Comparison of ENCODE assay signal across 1 cellular context in genomic region chr18:50629148-50629631, GRCh38.
TF ChIP-seq lines count a peak whose summit lies in the region.

No MANE protein-coding gene starts in this region.

TF ChIP-seq in HEK293, 187 proteins besides CTCF, POLR2A, EP300 and RAD21 (continued from another document and continues in another):
- TF ChIP-seq REST (tag by site-specific recombination; IDR thresholded peaks at IDR 0.05) = no peak
- peak; percentile 93 for TF ChIP-seq WT1 (tag by site-specific recombination; IDR thresholded peaks at IDR 0.05)
- TF ChIP-seq GFI1B (tag by site-specific recombination; IDR thresholded peaks at IDR 0.05) = peak; percentile 93
- TF ChIP-seq ZNF2 (tag by site-specific recombination; IDR thresholded peaks at IDR 0.05) = peak; percentile 72
- peak; percentile 53; the same call in 1 of the 2 replicates for TF ChIP-seq ZNF10 (tag by site-specific recombination; IDR thresholded peaks at IDR 0.05)
- TF ChIP-seq ZNF639 (tag by site-specific recombination; IDR thresholded peaks at IDR 0.05) = peak; percentile 91
- no peak for TF ChIP-seq ZSCAN5A (tag by site-specific recombination; IDR thresholded peaks at IDR 0.05)
- peak; percentile 66; the same call in 1 of the 2 replicates for TF ChIP-seq KLF7 (tag by site-specific recombination; IDR thresholded peaks at IDR 0.05; ENCODE audit: borderline replicate concordance)
- no peak for TF ChIP-seq ZNF548 (tag by site-specific recombination; IDR thresholded peaks at IDR 0.05)
- TF ChIP-seq ZNF426 (tag by site-specific recombination; IDR thresholded peaks at IDR 0.05) = no peak
- TF ChIP-seq AEBP2 (tag by site-specific recombination; IDR thresholded peaks at IDR 0.05; ENCODE audit: borderline replicate concordance) = no peak
- TF ChIP-seq ZBTB8A (tag by site-specific recombination; IDR thresholded peaks at IDR 0.05) = peak; percentile 80
- TF ChIP-seq ZNF561 (tag by site-specific recombination; IDR thresholded peaks at IDR 0.05; ENCODE audit: borderline replicate concordance) = peak; percentile 89
- TF ChIP-seq SCRT1 (tag by site-specific recombination; IDR thresholded peaks at IDR 0.05; ENCODE audit: borderline replicate concordance) = peak; percentile 87
- peak; percentile 49; the same call in 1 of the 2 replicates for TF ChIP-seq SP3 (tag by site-specific recombination; IDR thresholded peaks at IDR 0.05)
- peak; percentile 85; the same call in 1 of the 2 replicates for TF ChIP-seq ZNF121 (tag by site-specific recombination; IDR thresholded peaks at IDR 0.05)
- peak; percentile 68 for TF ChIP-seq ATF2 (tag by site-specific recombination; IDR thresholded peaks at IDR 0.05; ENCODE audit: low read depth)
- peak; percentile 76 for TF ChIP-seq ZNF488 (tag by site-specific recombination; IDR thresholded peaks at IDR 0.05)
- TF ChIP-seq ZNF521 (tag by site-specific recombination; IDR thresholded peaks at IDR 0.05) = no peak
- TF ChIP-seq ZNF24 (tag by site-specific recombination; IDR thresholded peaks at IDR 0.05) = peak; percentile 89
- TF ChIP-seq ZNF645 (tag by site-specific recombination; IDR thresholded peaks at IDR 0.05) = no peak
- TF ChIP-seq ZNF394 (tag by site-specific recombination; IDR thresholded peaks at IDR 0.05; ENCODE audit: borderline replicate concordance) = peak; percentile 79
- TF ChIP-seq ZXDB (tag by site-specific recombination; IDR thresholded peaks at IDR 0.05) = peak; percentile 98
- peak; percentile 22; the same call in 1 of the 2 replicates for TF ChIP-seq ZSCAN23 (tag by site-specific recombination; IDR thresholded peaks at IDR 0.05)
- peak; percentile 95 for TF ChIP-seq ZNF366 (tag by site-specific recombination; conservative IDR thresholded peaks at IDR 0.05)
- TF ChIP-seq ZNF776 (tag by site-specific recombination; IDR thresholded peaks at IDR 0.05; ENCODE audit: borderline replicate concordance) = no peak
- TF ChIP-seq TRIM28 (IDR thresholded peaks at IDR 0.05; ENCODE audit: borderline replicate concordance, low read length) = peak; percentile 88; the same call in 1 of the 2 replicates
- no peak for TF ChIP-seq ZNF169 (tag by site-specific recombination; IDR thresholded peaks at IDR 0.05)
- TF ChIP-seq ZNF501 (tag by site-specific recombination; IDR thresholded peaks at IDR 0.05) = peak; percentile 69; the same call in 1 of the 2 replicates
- peak; percentile 78; the same call in 1 of the 2 replicates for TF ChIP-seq ZBTB1 (tag by site-specific recombination; IDR thresholded peaks at IDR 0.05)
- peak; percentile 99 for TF ChIP-seq ZNF843 (tag by site-specific recombination; IDR thresholded peaks at IDR 0.05)
- peak; percentile 100 for TF ChIP-seq ZSCAN30 (tag by site-specific recombination; IDR thresholded peaks at IDR 0.05)
- TF ChIP-seq ZNF266 (tag by site-specific recombination; IDR thresholded peaks at IDR 0.05; ENCODE audit: low read depth) = no peak
- TF ChIP-seq OVOL3 (tag by site-specific recombination; IDR thresholded peaks at IDR 0.05) = peak; percentile 99
- no peak for TF ChIP-seq YY2 (tag by site-specific recombination; IDR thresholded peaks at IDR 0.05)
- TF ChIP-seq ZNF701 (tag by site-specific recombination; IDR thresholded peaks at IDR 0.05) = no peak
- TF ChIP-seq PRDM6 (tag by site-specific recombination; IDR thresholded peaks at IDR 0.05) = peak; percentile 100
- peak; percentile 28; the same call in 1 of the 2 replicates for TF ChIP-seq SP2 (tag by site-specific recombination; IDR thresholded peaks at IDR 0.05)
- TF ChIP-seq ZNF184 (tag by site-specific recombination; IDR thresholded peaks at IDR 0.05) = peak; percentile 92
- peak; percentile 91 for TF ChIP-seq MZF1 (tag by site-specific recombination; IDR thresholded peaks at IDR 0.05; ENCODE audit: borderline replicate concordance)
- TF ChIP-seq ZBTB17 (tag by site-specific recombination; IDR thresholded peaks at IDR 0.05) = peak; percentile 89
- TF ChIP-seq GLIS2 (tag by site-specific recombination; IDR thresholded peaks at IDR 0.05) = peak; percentile 69
- no peak for TF ChIP-seq ZBTB26 (tag by site-specific recombination; optimal IDR thresholded peaks at IDR 0.05)
- no peak for TF ChIP-seq ZNF214 (tag by site-specific recombination; IDR thresholded peaks at IDR 0.05; ENCODE audit: borderline replicate concordance)
- peak; percentile 97 for TF ChIP-seq ZBTB6 (tag by site-specific recombination; IDR thresholded peaks at IDR 0.05)
- peak; percentile 56; the same call in 1 of the 2 replicates for TF ChIP-seq ZNF558 (tag by site-specific recombination; IDR thresholded peaks at IDR 0.05)
- TF ChIP-seq ZNF449 (tag by site-specific recombination; IDR thresholded peaks at IDR 0.05) = peak; percentile 43; the same call in 1 of the 2 replicates
- TF ChIP-seq ZBTB48 (tag by site-specific recombination; IDR thresholded peaks at IDR 0.05) = 0 out of 2 replicates have a peak, but pooled peaks have one; percentile 48
- TF ChIP-seq ZNF76 (tag by site-specific recombination; IDR thresholded peaks at IDR 0.05; ENCODE audit: borderline replicate concordance, low read depth) = peak; percentile 63
